In genomic region chr6:26306248-26306647, GRCh38 we compare ENCODE assay signal across 28 cellular contexts.
"Had no signal": no experiment of that assay in that cellular context is flagged by ENCODE, and none has a peak within 500 bp of the region (broad histone marks: within the 10 kb centered on the region; RNA-seq: fewer than 3 reads in every experiment).

No MANE protein-coding gene starts in this region.

- H3K4me3 ChIP-seq: pancreas, prostate gland had no signal

- H3K4me1 ChIP-seq: pancreas, prostate gland had no signal

- FAIRE-seq: islet of Langerhans, pancreas had no signal

- H3K27me3 Mint-ChIP-seq: activated naive CD8-positive, alpha-beta T cell; naive B cell; stimulated activated memory B cell treated with anti-CD40 and anti-IgM and Interleukin-4, amounts not matched to agents 10 μg/mL and 1 μg/mL and 100 μg/mL, for 72 hours; stimulated activated naive CD8-positive, alpha-beta T cell treated with anti-CD3 and anti-CD28 coated beads, Interleukin-15, amount 100 ng/mL, for 72 hours had no signal

- DNase-seq: activated CD4-positive, alpha-beta T cell treated with anti-CD3 and anti-CD28 coated beads for 4 hours; activated CD4-positive, alpha-beta T cell treated with anti-CD3 and anti-CD28 coated beads, Interleukin-2, amount 50 U/mL, for 4 hours; activated effector memory CD4-positive, alpha-beta T cell treated with Interleukin-2 at 50 U/mL for 16 hours; activated naive CD4-positive, alpha-beta T cell treated with Interleukin-2 at 50 U/mL for 16 hours; activated T-cell treated with anti-CD3 and anti-CD28 coated beads for 4 hours; activated T-cell treated with anti-CD3 and anti-CD28 coated beads, Interleukin-2, amount 50 U/mL, for 72 hours; aorta; foreskin keratinocyte; left cardiac atrium; left ventricle myocardium superior; naive B cell; nucleus accumbens; pancreas; stimulated activated CD4-positive, alpha-beta T cell treated with anti-CD3 and anti-CD28 coated beads, Interleukin-1b, Interleukin-23, amount 100 ng/mL, for 48 hours; stimulated activated CD4-positive, alpha-beta T cell treated with anti-CD3 and anti-CD28 coated beads, Interleukin-4, amount 100 ng/mL, for 4 hours; stimulated activated CD8-positive, alpha-beta memory T cell treated with anti-CD3 and anti-CD28 coated beads, Interleukin-4, amount 100 ng/mL, for 48 hours; stimulated activated naive CD8-positive, alpha-beta T cell treated with anti-CD3 and anti-CD28 coated beads, Interleukin-15, amount 100 ng/mL, for 72 hours; substantia nigra; upper lobe of left lung had no signal

- H3K27ac ChIP-seq: foreskin keratinocyte, pancreas, prostate gland, VCaP had no signal

- H3K36me3 ChIP-seq: pancreas, prostate gland, upper lobe of left lung, vagina had no signal

- H3K9me3 ChIP-seq: pancreas, prostate gland, upper lobe of left lung, vagina had no signal

- H3K27me3 ChIP-seq: foreskin keratinocyte, pancreas, upper lobe of left lung, vagina had no signal

- H3K9me3 Mint-ChIP-seq: activated T-cell treated with anti-CD3 and anti-CD28 coated beads, Interleukin-2, amount 50 U/mL, for 72 hours; mesothelial cell of epicardium; neural crest cell; stimulated activated memory B cell treated with anti-CD40 and anti-IgM and Interleukin-4, amounts not matched to agents 10 μg/mL and 1 μg/mL and 100 μg/mL, for 72 hours; stimulated activated naive CD8-positive, alpha-beta T cell treated with anti-CD3 and anti-CD28 coated beads, Interleukin-15, amount 100 ng/mL, for 72 hours had no signal

- H3K36me3 Mint-ChIP-seq: activated naive CD8-positive, alpha-beta T cell; brain; mesothelial cell of epicardium; stimulated activated memory B cell treated with anti-CD40 and anti-IgM and Interleukin-4, amounts not matched to agents 10 μg/mL and 1 μg/mL and 100 μg/mL, for 72 hours had no signal
